In genomic region chr18:13474907-13475306, GRCh38 we compare ENCODE assay signal across 18 cellular contexts.
A peak's percentile ranks its signal among the peaks of the same experiment; 100 is the strongest.
DNase-seq lines count a peak whose midpoint lies in the region; ATAC-seq and TF ChIP-seq lines count a peak whose summit lies in the region.
"Had no signal": no experiment of that assay in that cellular context is flagged by ENCODE, and none has a peak within 500 bp of the region (broad histone marks: within the 10 kb centered on the region; RNA-seq: fewer than 3 reads in every experiment).

No MANE protein-coding gene starts in this region.

- peaks cover 98% of the 10 kb centered on the region for H3K79me2 ChIP-seq in DND-41 (ENCODE audit: insufficient read depth, low read length)

- no peak overlapping the region for H3K4me2 ChIP-seq in DND-41 (ENCODE audit: insufficient read depth, low read length)

- no peak overlapping the region for H3K9ac ChIP-seq in DND-41 (ENCODE audit: low read depth, low read length)

- H3K4me3 Mint-ChIP-seq in T-helper 17 cell: no peak overlapping the region

- no peaks in the 10 kb centered on the region for H3K27me3 Mint-ChIP-seq in T-helper 17 cell

- H3K9me3 ChIP-seq in DND-41 (ENCODE audit: insufficient read depth, low read length, severe bottlenecking) (no peaks in the 10 kb centered on the region), T-helper 17 cell (ENCODE audit: control insufficient read depth, low read length, poor library complexity, severe bottlenecking) (no peaks in the 10 kb centered on the region), mesodermal cell (ENCODE audit: control insufficient read depth, low read length) (no peaks in the 10 kb centered on the region), thoracic aorta (no peaks in the 10 kb centered on the region)
- H3K9me3 ChIP-seq: BE2C had no signal

- ATAC-seq in DND-41 (ENCODE audit: insufficient read depth, low read depth): no peak
- no peak for ATAC-seq in T-helper 17 cell
- peak; percentile 58 for ATAC-seq in thoracic aorta (ENCODE audit: insufficient number of reproducible peaks, low FRiP score, low read depth)
- no peak for ATAC-seq in HG02763 (IDR thresholded peaks at IDR 0.05; ENCODE audit: unreplicated experiment)
- ATAC-seq: K562, Panc1 had no signal

- H3K4me3 ChIP-seq in DND-41 (ENCODE audit: low read depth in 1 of 2, low read length in 2 of 2) (no peak overlapping the region), mesodermal cell (ENCODE audit: extremely low read depth, insufficient read depth, low read length, poor library complexity, severe bottlenecking) (no peak overlapping the region), thoracic aorta (no peak overlapping the region), brain microvascular endothelial cell (ENCODE audit: low read depth, low read length) (no peak overlapping the region)
- H3K4me3 ChIP-seq: K562 had no signal

- H3K27ac ChIP-seq in DND-41 (ENCODE audit: low read length) (peak overlapping the region; percentile 65), mesodermal cell (ENCODE audit: low read depth, low read length, severe bottlenecking) (peak overlapping the region; percentile 49), thoracic aorta (peak overlapping the region; percentile 54 to 64), brain microvascular endothelial cell (no peak overlapping the region)
- H3K27ac ChIP-seq: HL-60 had no signal

- H3K36me3 ChIP-seq in DND-41 (ENCODE audit: insufficient read depth, low read length): peaks cover 86% of the 10 kb centered on the region
- H3K36me3 ChIP-seq in mesodermal cell (ENCODE audit: control insufficient read depth, insufficient read depth, low read length): no peaks in the 10 kb centered on the region
- H3K36me3 ChIP-seq in thoracic aorta: no peaks in the 10 kb centered on the region
- no peaks in the 10 kb centered on the region for H3K36me3 ChIP-seq in brain microvascular endothelial cell (replicated peaks)
- H3K36me3 ChIP-seq: BE2C had no signal

- peaks cover 17% of the 10 kb centered on the region for H3K4me1 Mint-ChIP-seq in T-helper 17 cell

- in situ Hi-C loops in brain microvascular endothelial cell (cut with HindIII; ENCODE audit: low pct_ligation_motif_present, low sequenced_read_pairs): no loop called here

- H3K36me3 Mint-ChIP-seq in T-helper 17 cell (ENCODE audit: low read depth): peaks cover 8% of the 10 kb centered on the region

- H3K27me3 ChIP-seq in DND-41 (ENCODE audit: insufficient read depth, low read length, poor library complexity): no peaks in the 10 kb centered on the region
- no peaks in the 10 kb centered on the region for H3K27me3 ChIP-seq in thoracic aorta (replicated peaks; ENCODE audit: insufficient read depth)
- no peaks in the 10 kb centered on the region for H3K27me3 ChIP-seq in brain microvascular endothelial cell (replicated peaks)
- H3K27me3 ChIP-seq: BE2C had no signal

- H3K4me1 ChIP-seq in DND-41 (ENCODE audit: insufficient read depth, low read length) (0 out of 2 replicates have a peak, but pooled peaks cover 6% of the 10 kb centered on the region), mesodermal cell (ENCODE audit: control insufficient read depth, insufficient read depth, low read length, poor library complexity, severe bottlenecking) (peaks cover 12% of the 10 kb centered on the region), thoracic aorta (ENCODE audit: control insufficient read depth in 1 of 2, low read depth in 2 of 2) (peaks cover 8 to 37% of the 10 kb centered on the region in 2 donors)
- H3K4me1 ChIP-seq: BE2C had no signal

- DNase-seq in DND-41 (no peak), T-helper 17 cell (no peak), thoracic aorta (ENCODE audit: low spot score) (no peak), brain microvascular endothelial cell (no peak), SK-N-DZ (ENCODE audit: low spot score) (no peak)
- DNase-seq: BE2C, COR-L47, DMS153, NCI-H1105 treated with DMSO at 0.1 percent for 48 hours, NCI-H187, NCI-H446 treated with DMSO at 0.1 percent for 48 hours, NCI-H82, Right ventricle myocardium superior had no signal

- TF ChIP-seq CTCF in DND-41 (IDR thresholded peaks at IDR 0.05; ENCODE audit: borderline replicate concordance, extremely low read depth, low read length, poor library complexity, severe bottlenecking) (no peak), thoracic aorta (IDR thresholded peaks at IDR 0.05) (no peak), brain microvascular endothelial cell (IDR thresholded peaks at IDR 0.05; ENCODE audit: low read depth, low read length, missing control alignments) (no peak)

- peaks cover 69% of the 10 kb centered on the region for H4K20me1 ChIP-seq in DND-41 (ENCODE audit: insufficient read depth, low read length)

- H2AFZ ChIP-seq in DND-41 (ENCODE audit: low read depth, low read length): no peak overlapping the region

- 57 to 86% methylated on average over 2 to 3 of the region's 3 CpGs for WGBS in mesodermal cell (ENCODE audit: insufficient coverage in 2 of 2), 2 experiments

- peak overlapping the region; percentile 76 for H3K27ac Mint-ChIP-seq in T-helper 17 cell
